Comparison of ENCODE assay signal across 20 cellular contexts in genomic region chr2:7956126-7956689, GRCh38.
"Had no signal": no experiment of that assay in that cellular context is flagged by ENCODE, and none has a peak within 500 bp of the region (broad histone marks: within the 10 kb centered on the region; RNA-seq: fewer than 3 reads in every experiment).

No MANE protein-coding gene starts in this region.

- H3K36me3 Mint-ChIP-seq: activated naive CD4-positive, alpha-beta T cell treated with anti-CD3 and anti-CD28 coated beads, Interleukin-2, amount 50 U/mL, for 72 hours; natural killer cell; stimulated activated memory B cell treated with anti-CD40 and anti-IgM and Interleukin-4, amounts not matched to agents 10 μg/mL and 1 μg/mL and 100 μg/mL, for 72 hours had no signal

- H3K4me3 ChIP-seq: gastrocnemius medialis, testis, upper lobe of right lung had no signal

- H3K36me3 ChIP-seq: gastrocnemius medialis, neutrophil, upper lobe of right lung had no signal

- H3K4me1 Mint-ChIP-seq: immature natural killer cell; stimulated activated memory B cell treated with anti-CD40 and anti-IgM and Interleukin-4, amounts not matched to agents 10 μg/mL and 1 μg/mL and 100 μg/mL, for 72 hours had no signal

- H2AFZ ChIP-seq: parathyroid adenoma had no signal

- H3K4me1 ChIP-seq: gastrocnemius medialis, parathyroid adenoma, testis, upper lobe of right lung had no signal

- H3K9me3 Mint-ChIP-seq: activated naive CD4-positive, alpha-beta T cell treated with anti-CD3 and anti-CD28 coated beads, Interleukin-2, amount 50 U/mL, for 72 hours; activated T-cell treated with anti-CD3 and anti-CD28 coated beads, Interleukin-2, amount 50 U/mL, for 72 hours; immature natural killer cell; natural killer cell; stimulated activated memory B cell treated with anti-CD40 and anti-IgM and Interleukin-4, amounts not matched to agents 10 μg/mL and 1 μg/mL and 100 μg/mL, for 72 hours had no signal

- H3K4me3 Mint-ChIP-seq: activated T-cell treated with anti-CD3 and anti-CD28 coated beads, Interleukin-2, amount 50 U/mL, for 72 hours; immature natural killer cell; natural killer cell; stimulated activated memory B cell treated with anti-CD40 and anti-IgM and Interleukin-4, amounts not matched to agents 10 μg/mL and 1 μg/mL and 100 μg/mL, for 72 hours had no signal

- H3K9ac ChIP-seq: parathyroid adenoma had no signal

- DNase-seq: activated CD4-positive, CD25-positive, alpha-beta regulatory T cell treated with anti-CD3 and anti-CD28 coated beads, Interleukin-2, amount 50 U/mL, for 72 hours; activated effector memory CD4-positive, alpha-beta T cell treated with anti-CD3 and anti-CD28 coated beads, Interleukin-2, amount 50 U/mL, for 16 hours; activated T-cell treated with anti-CD3 and anti-CD28 coated beads, Interleukin-2, amount 50 U/mL, for 72 hours; amygdala; cortex of kidney; erythroblast; gastrocnemius medialis; head of caudate nucleus; immature natural killer cell; mesenchymal stem cell; natural killer cell; stimulated activated CD4-positive, alpha-beta T cell treated with anti-CD3 and anti-CD28 coated beads, Interleukin-4, amount 100 ng/mL, for 24 hours; T1000; testis; upper lobe of right lung had no signal

- ATAC-seq: activated naive CD4-positive, alpha-beta T cell treated with anti-CD3 and anti-CD28 coated beads, Interleukin-2, amount 50 U/mL, for 72 hours; activated T-cell treated with anti-CD3 and anti-CD28 coated beads, Interleukin-2, amount 50 U/mL, for 72 hours; gastrocnemius medialis; natural killer cell; sciatic nerve; stimulated activated memory B cell treated with anti-CD40 and anti-IgM and Interleukin-4, amounts not matched to agents 10 μg/mL and 1 μg/mL and 100 μg/mL, for 72 hours; upper lobe of right lung had no signal

- H3K9me3 ChIP-seq: gastrocnemius medialis, neutrophil, testis, upper lobe of right lung had no signal

- H3K27ac ChIP-seq: gastrocnemius medialis, neutrophil, parathyroid adenoma, testis, upper lobe of right lung had no signal

- H3K27ac Mint-ChIP-seq: activated naive CD4-positive, alpha-beta T cell treated with anti-CD3 and anti-CD28 coated beads, Interleukin-2, amount 50 U/mL, for 72 hours; activated T-cell treated with anti-CD3 and anti-CD28 coated beads, Interleukin-2, amount 50 U/mL, for 72 hours; immature natural killer cell; natural killer cell; stimulated activated memory B cell treated with anti-CD40 and anti-IgM and Interleukin-4, amounts not matched to agents 10 μg/mL and 1 μg/mL and 100 μg/mL, for 72 hours had no signal

- H3K27me3 ChIP-seq: gastrocnemius medialis, testis, upper lobe of right lung had no signal
